In the genomic region with DNA sequence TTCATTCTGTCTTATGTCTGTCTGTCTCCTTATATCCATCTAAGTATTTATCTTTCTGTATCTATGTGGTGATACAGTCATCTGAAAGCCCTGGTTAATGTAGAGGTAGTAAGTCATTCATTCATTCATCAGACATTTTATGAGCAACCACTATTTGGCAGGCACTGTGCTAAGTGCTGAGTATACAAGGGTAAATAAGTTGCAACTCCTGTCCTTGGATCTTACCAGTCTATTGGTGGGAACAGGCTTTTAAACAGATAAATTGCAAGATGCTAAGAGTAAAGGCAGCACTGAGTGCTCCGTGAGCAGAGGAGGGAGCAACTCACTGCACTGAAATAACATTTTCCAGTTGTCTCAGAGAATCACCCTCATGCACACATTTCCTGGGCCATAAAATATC, we compare ENCODE assay signal across 23 cellular contexts.
"Had no signal": no experiment of that assay in that cellular context is flagged by ENCODE, and none has a peak within 500 bp of the region (broad histone marks: within the 10 kb centered on the region; RNA-seq: fewer than 3 reads in every experiment).

No MANE protein-coding gene starts in this region.

- DNase-seq: activated B cell treated with CpG ODN at 0.5 μM for 24 hours; activated CD4-positive, alpha-beta T cell treated with anti-CD3 and anti-CD28 coated beads for 36 hours; activated CD4-positive, alpha-beta T cell treated with anti-CD3 and anti-CD28 coated beads, Interleukin-2, amount 50 U/mL, for 48 hours; activated CD8-positive, alpha-beta memory T cell treated with anti-CD3 and anti-CD28 coated beads, Interleukin-2, amount 50 U/mL, for 48 hours; activated naive CD4-positive, alpha-beta T cell treated with Interleukin-2 at 50 U/mL for 16 hours; activated naive CD8-positive, alpha-beta T cell treated with anti-CD3 and anti-CD28 coated beads for 36 hours; activated T-cell treated with anti-CD3 and anti-CD28 coated beads, Interleukin-2, amount 50 U/mL, for 4 hours; amniotic stem cell; esophagus squamous epithelium; heart left ventricle; islet precursor cell; left cardiac atrium; midbrain; retina; sigmoid colon; spleen; stimulated activated CD4-positive, alpha-beta T cell treated with anti-CD3 and anti-CD28 coated beads, Interleukin-4, amount 100 ng/mL, for 24 hours; stimulated activated naive CD4-positive, alpha-beta T cell treated with Interleukin-2 at 50 U/mL for 16 hours; T-helper 17 cell; upper lobe of left lung had no signal

- H3K27ac ChIP-seq: coronary artery, esophagus squamous epithelium, heart left ventricle, sigmoid colon, spleen, upper lobe of left lung had no signal

- H3K4me1 Mint-ChIP-seq: activated B cell treated with CpG ODN at 0.5 μM for 24 hours; activated naive CD8-positive, alpha-beta T cell treated with anti-CD3 and anti-CD28 coated beads for 36 hours; T-helper 17 cell had no signal

- H3K9me3 ChIP-seq: esophagus squamous epithelium, heart left ventricle, sigmoid colon, spleen, upper lobe of left lung had no signal

- H3K36me3 ChIP-seq: esophagus squamous epithelium, heart left ventricle, sigmoid colon, spleen, upper lobe of left lung had no signal

- H3K4me3 Mint-ChIP-seq: activated B cell treated with CpG ODN at 0.5 μM for 24 hours; activated CD4-positive, alpha-beta T cell treated with anti-CD3 and anti-CD28 coated beads for 36 hours; activated naive CD8-positive, alpha-beta T cell treated with anti-CD3 and anti-CD28 coated beads for 36 hours; activated T-cell treated with anti-CD3 and anti-CD28 coated beads, Interleukin-2, amount 50 U/mL, for 4 hours; natural killer cell treated with Interleukin-12 subunit alpha and Interleukin-12 subunit beta and Interleukin-15 and Interleukin-18, amount 100 ng/mL, for 72 hours; T-helper 17 cell had no signal

- H3K4me1 ChIP-seq: esophagus squamous epithelium, sigmoid colon, spleen, upper lobe of left lung had no signal

- H3K27me3 ChIP-seq: esophagus squamous epithelium, heart left ventricle, sigmoid colon, spleen, upper lobe of left lung had no signal

- ATAC-seq: activated CD4-positive, alpha-beta T cell treated with anti-CD3 and anti-CD28 coated beads for 36 hours; activated T-cell treated with anti-CD3 and anti-CD28 coated beads, Interleukin-2, amount 50 U/mL, for 4 hours; heart left ventricle; left cardiac atrium; natural killer cell treated with Interleukin-12 subunit alpha and Interleukin-12 subunit beta and Interleukin-15 and Interleukin-18, amount 100 ng/mL, for 72 hours; T-helper 17 cell had no signal

- H3K36me3 Mint-ChIP-seq: activated naive CD8-positive, alpha-beta T cell treated with anti-CD3 and anti-CD28 coated beads for 36 hours; natural killer cell treated with Interleukin-12 subunit alpha and Interleukin-12 subunit beta and Interleukin-15 and Interleukin-18, amount 100 ng/mL, for 72 hours had no signal

- H3K9me3 Mint-ChIP-seq: activated B cell treated with CpG ODN at 0.5 μM for 24 hours; activated naive CD8-positive, alpha-beta T cell treated with anti-CD3 and anti-CD28 coated beads for 36 hours; activated T-cell treated with anti-CD3 and anti-CD28 coated beads, Interleukin-2, amount 50 U/mL, for 4 hours; activated T-helper 2 cell treated with anti-CD3 and anti-CD28 coated beads, Interferon-gamma antibody, Interleukin-2, Interleukin-4, amounts not matched to agents 10 μg/mL and 5 μg/mL and 100 μg/mL, durations not matched to agents 14 hours and 24 hours and 36 hours; natural killer cell treated with Interleukin-12 subunit alpha and Interleukin-12 subunit beta and Interleukin-15 and Interleukin-18, amount 100 ng/mL, for 72 hours had no signal

- H3K4me3 ChIP-seq: coronary artery, esophagus squamous epithelium, heart left ventricle, sigmoid colon, spleen, upper lobe of left lung had no signal

- H3K27ac Mint-ChIP-seq: activated B cell treated with CpG ODN at 0.5 μM for 24 hours; activated CD4-positive, alpha-beta T cell treated with anti-CD3 and anti-CD28 coated beads for 36 hours; activated naive CD8-positive, alpha-beta T cell treated with anti-CD3 and anti-CD28 coated beads for 36 hours; activated T-helper 2 cell treated with anti-CD3 and anti-CD28 coated beads, Interferon-gamma antibody, Interleukin-2, Interleukin-4, amounts not matched to agents 10 μg/mL and 5 μg/mL and 100 μg/mL, durations not matched to agents 14 hours and 24 hours and 36 hours; natural killer cell treated with Interleukin-12 subunit alpha and Interleukin-12 subunit beta and Interleukin-15 and Interleukin-18, amount 100 ng/mL, for 72 hours; T-helper 17 cell had no signal
